10 cellular contexts compared by ENCODE assay signal in the genomic region with DNA sequence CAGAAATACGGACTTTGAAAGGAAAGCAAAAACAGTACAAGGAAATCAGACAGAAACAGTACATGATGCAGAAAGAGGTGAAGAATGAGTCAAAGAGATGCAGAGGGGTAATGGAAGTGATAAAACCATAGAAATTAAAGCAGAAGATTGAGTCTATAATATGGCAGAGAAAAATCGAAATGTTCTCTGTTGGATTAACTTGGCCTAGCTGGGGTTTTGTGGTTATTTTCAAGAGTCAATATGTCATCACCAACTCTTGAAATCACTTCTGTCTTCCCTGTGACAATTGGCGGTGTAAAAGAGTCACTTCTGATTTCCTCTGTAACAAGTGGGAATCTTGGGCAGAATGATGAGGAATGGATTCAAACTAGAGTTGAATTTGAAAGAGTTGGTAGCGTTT. TPM values are rescaled to one million over a fixed set of nuclear protein-coding genes. Genes with fewer than 3 reads are reported as not detected.
DNase-seq lines count a peak whose midpoint lies in the region; ATAC-seq and TF ChIP-seq lines count a peak whose summit lies in the region.
"Had no signal": no experiment of that assay in that cellular context is flagged by ENCODE, and none has a peak within 500 bp of the region (broad histone marks: within the 10 kb centered on the region; RNA-seq: fewer than 3 reads in every experiment).

No MANE protein-coding gene starts in this region.

- no peak for DNase-seq in CD4-positive, CD25-positive, alpha-beta regulatory T cell
- DNase-seq in HL-60 (ENCODE audit: low read depth in 1 of 2, low spot score in 1 of 2) = peak in 1 of 2 experiments; percentile 17
- no peak for DNase-seq in mesothelial cell of epicardium (ENCODE audit: low spot score in 2 of 2, unreplicated experiment in 2 of 2)
- no peak for DNase-seq in OCI-M1 (lab: John Stamatoyannopoulos, UW)
- DNase-seq in foreskin fibroblast = no peak
- DNase-seq: NCI-H2227 treated with DMSO at 0.1 percent for 48 hours, occipital lobe had no signal

- H3K27me3 ChIP-seq in CD4-positive, CD25-positive, alpha-beta regulatory T cell (ENCODE audit: control insufficient read depth, insufficient read depth, low read length) = no peaks in the 10 kb centered on the region
- no peaks in the 10 kb centered on the region for H3K27me3 ChIP-seq in HL-60 (ENCODE audit: insufficient read depth, poor library complexity, severe bottlenecking)

- no peaks in the 10 kb centered on the region for H3K9me3 ChIP-seq in CD4-positive, CD25-positive, alpha-beta regulatory T cell (ENCODE audit: control insufficient read depth in 2 of 2, low read length in 2 of 2)

- TF ChIP-seq CTCF in HL-60 (IDR thresholded peaks at IDR 0.05; ENCODE audit: insufficient read depth, low read length) (no peak), mesothelial cell of epicardium (IDR thresholded peaks at IDR 0.05; ENCODE audit: unreplicated experiment) (no peak), foreskin fibroblast (IDR thresholded peaks at IDR 0.05; ENCODE audit: low read depth, low read length) (no peak)

- peaks cover 35 to 86% (median 57%) of the 10 kb centered on the region in 4 donors for H3K4me1 Mint-ChIP-seq in CD4-positive, CD25-positive, alpha-beta regulatory T cell
- peaks cover 76% of the 10 kb centered on the region for H3K4me1 Mint-ChIP-seq in activated naive CD8-positive, alpha-beta T cell (ENCODE audit: low read depth)
- H3K4me1 Mint-ChIP-seq in mesothelial cell of epicardium = peaks cover 53% of the 10 kb centered on the region

- H3K9me3 Mint-ChIP-seq in CD4-positive, CD25-positive, alpha-beta regulatory T cell = peaks cover 0 to 2% (median 0%) of the 10 kb centered on the region in 7 donors
- no peaks in the 10 kb centered on the region for H3K9me3 Mint-ChIP-seq in activated naive CD8-positive, alpha-beta T cell (ENCODE audit: low read depth)
- H3K9me3 Mint-ChIP-seq in mesothelial cell of epicardium = no peaks in the 10 kb centered on the region

- H3K27ac ChIP-seq in CD4-positive, CD25-positive, alpha-beta regulatory T cell (ENCODE audit: insufficient read depth, low read length, poor library complexity, severe bottlenecking) = no peak overlapping the region
- H3K27ac ChIP-seq in HL-60 (replicated peaks) = no peak overlapping the region

- peak overlapping the region; percentile 43 for H3K4me3 ChIP-seq in CD4-positive, CD25-positive, alpha-beta regulatory T cell (ENCODE audit: low read depth, low read length)
- peak overlapping the region; percentile 11; the same call in 1 of the 2 replicates for H3K4me3 ChIP-seq in HL-60 (replicated peaks; ENCODE audit: insufficient read depth, low read length)
- H3K4me3 ChIP-seq in foreskin fibroblast (ENCODE audit: low read depth in 1 of 2, low read length in 2 of 2) = no peak overlapping the region

- H3K36me3 Mint-ChIP-seq in CD4-positive, CD25-positive, alpha-beta regulatory T cell = peaks cover 49% of the 10 kb centered on the region
- H3K36me3 Mint-ChIP-seq in activated naive CD8-positive, alpha-beta T cell = peaks cover 20% of the 10 kb centered on the region
- peaks cover 32% of the 10 kb centered on the region for H3K36me3 Mint-ChIP-seq in mesothelial cell of epicardium

- peaks cover 72% of the 10 kb centered on the region for H3K36me3 ChIP-seq in CD4-positive, CD25-positive, alpha-beta regulatory T cell (ENCODE audit: control insufficient read depth, insufficient read depth, low read length)

- H3K4me3 Mint-ChIP-seq in CD4-positive, CD25-positive, alpha-beta regulatory T cell = peak overlapping the region; percentile 37 to 70 (median 66)
- peak overlapping the region; percentile 82 for H3K4me3 Mint-ChIP-seq in activated naive CD8-positive, alpha-beta T cell
- H3K4me3 Mint-ChIP-seq in mesothelial cell of epicardium = peak overlapping the region; percentile 42

- peaks cover 64% of the 10 kb centered on the region for H3K4me1 ChIP-seq in CD4-positive, CD25-positive, alpha-beta regulatory T cell (ENCODE audit: control insufficient read depth, insufficient read depth, low read length, poor library complexity, severe bottlenecking)

- peak overlapping the region; percentile 15 to 66 (median 28) for H3K27ac Mint-ChIP-seq in CD4-positive, CD25-positive, alpha-beta regulatory T cell
- H3K27ac Mint-ChIP-seq in activated naive CD8-positive, alpha-beta T cell = peak overlapping the region; percentile 43
- peak overlapping the region; percentile 15 for H3K27ac Mint-ChIP-seq in mesothelial cell of epicardium

- H3K27me3 Mint-ChIP-seq in CD4-positive, CD25-positive, alpha-beta regulatory T cell = no peaks in the 10 kb centered on the region
- H3K27me3 Mint-ChIP-seq in activated naive CD8-positive, alpha-beta T cell = no peaks in the 10 kb centered on the region
- no peaks in the 10 kb centered on the region for H3K27me3 Mint-ChIP-seq in mesothelial cell of epicardium (ENCODE audit: low read depth)

- no peak for ATAC-seq in CD4-positive, CD25-positive, alpha-beta regulatory T cell (ENCODE audit: low read depth in 2 of 2)
- ATAC-seq in HG03439 (IDR thresholded peaks at IDR 0.05; ENCODE audit: unreplicated experiment) (no peak), GM18520 (IDR thresholded peaks at IDR 0.05; ENCODE audit: unreplicated experiment) (no peak)

RNA-seq across cellular contexts. Expression of gene YTHDF2, which starts 7.4 kb away (rescaled TPM):
- 81.9 TPM for total RNA-seq in CD4-positive, CD25-positive, alpha-beta regulatory T cell
- polyA plus RNA-seq in CD4-positive, CD25-positive, alpha-beta regulatory T cell = 100 to 1,000 TPM; 107 to 145 (median 132) TPM
- total RNA-seq in mesothelial cell of epicardium = 130 to 144 TPM (median 137 TPM) in 3 replicates

Comparison
In these comparisons a context has a peak if more than half of its experiments do, and no peak if none do; other contexts are left out.
1. H3K4me3 ChIP-seq: peak in CD4-positive, CD25-positive, alpha-beta regulatory T cell (single experiment) and HL-60 (single experiment); none in foreskin fibroblast (0 of 2).
2. Peak in every context shown above with its lines, with median percentiles within 50 percentile points of each other: H3K27ac Mint-ChIP-seq and H3K4me3 Mint-ChIP-seq.